1 cellular context compared by ENCODE assay signal in genomic region chr21:37700641-37701202, GRCh38.
TF ChIP-seq lines count a peak whose summit lies in the region.

No MANE protein-coding gene starts in this region.

TF ChIP-seq in WTC11, 78 proteins besides CTCF, POLR2A, EP300 and RAD21 (continued from another document):
- TF ChIP-seq PRDM15 (CRISPR knock-in tag; IDR thresholded peaks at IDR 0.05) (no peak), MAX (CRISPR knock-in tag; IDR thresholded peaks at IDR 0.05) (peak; percentile 86), GRHL2 (CRISPR knock-in tag; IDR thresholded peaks at IDR 0.05; ENCODE audit: insufficient replicate concordance, severe bottlenecking) (no peak), ZNF423 (CRISPR knock-in tag; IDR thresholded peaks at IDR 0.05) (no peak)
TF ChIP-seq in WTC11: peak in this region for 5.
